ENCODE assay signal across 1 cellular context in the genomic region with DNA sequence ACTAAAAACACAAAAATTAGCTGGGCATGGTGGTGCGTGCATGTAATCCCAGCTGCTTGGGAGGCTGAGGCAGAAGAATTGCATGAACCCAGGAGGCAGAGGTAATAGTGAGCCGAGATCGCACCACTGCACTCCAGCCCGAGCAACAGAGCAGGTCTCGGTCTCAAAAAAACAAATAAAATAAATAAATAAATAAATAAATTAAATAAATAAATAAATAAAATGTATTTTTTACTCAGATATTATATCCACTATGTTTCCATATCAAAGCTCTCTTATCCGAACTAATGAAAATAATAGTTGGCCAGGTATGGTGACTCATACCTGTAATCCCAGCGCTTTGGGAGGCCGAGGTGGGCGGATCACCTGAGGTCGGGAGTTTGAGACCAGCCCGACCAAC.
TF ChIP-seq lines count a peak whose summit lies in the region.

No MANE protein-coding gene starts in this region.

TF ChIP-seq in HEK293, 187 proteins besides CTCF, POLR2A, EP300 and RAD21 (continued from another document):
- TF ChIP-seq, protein P1, sequence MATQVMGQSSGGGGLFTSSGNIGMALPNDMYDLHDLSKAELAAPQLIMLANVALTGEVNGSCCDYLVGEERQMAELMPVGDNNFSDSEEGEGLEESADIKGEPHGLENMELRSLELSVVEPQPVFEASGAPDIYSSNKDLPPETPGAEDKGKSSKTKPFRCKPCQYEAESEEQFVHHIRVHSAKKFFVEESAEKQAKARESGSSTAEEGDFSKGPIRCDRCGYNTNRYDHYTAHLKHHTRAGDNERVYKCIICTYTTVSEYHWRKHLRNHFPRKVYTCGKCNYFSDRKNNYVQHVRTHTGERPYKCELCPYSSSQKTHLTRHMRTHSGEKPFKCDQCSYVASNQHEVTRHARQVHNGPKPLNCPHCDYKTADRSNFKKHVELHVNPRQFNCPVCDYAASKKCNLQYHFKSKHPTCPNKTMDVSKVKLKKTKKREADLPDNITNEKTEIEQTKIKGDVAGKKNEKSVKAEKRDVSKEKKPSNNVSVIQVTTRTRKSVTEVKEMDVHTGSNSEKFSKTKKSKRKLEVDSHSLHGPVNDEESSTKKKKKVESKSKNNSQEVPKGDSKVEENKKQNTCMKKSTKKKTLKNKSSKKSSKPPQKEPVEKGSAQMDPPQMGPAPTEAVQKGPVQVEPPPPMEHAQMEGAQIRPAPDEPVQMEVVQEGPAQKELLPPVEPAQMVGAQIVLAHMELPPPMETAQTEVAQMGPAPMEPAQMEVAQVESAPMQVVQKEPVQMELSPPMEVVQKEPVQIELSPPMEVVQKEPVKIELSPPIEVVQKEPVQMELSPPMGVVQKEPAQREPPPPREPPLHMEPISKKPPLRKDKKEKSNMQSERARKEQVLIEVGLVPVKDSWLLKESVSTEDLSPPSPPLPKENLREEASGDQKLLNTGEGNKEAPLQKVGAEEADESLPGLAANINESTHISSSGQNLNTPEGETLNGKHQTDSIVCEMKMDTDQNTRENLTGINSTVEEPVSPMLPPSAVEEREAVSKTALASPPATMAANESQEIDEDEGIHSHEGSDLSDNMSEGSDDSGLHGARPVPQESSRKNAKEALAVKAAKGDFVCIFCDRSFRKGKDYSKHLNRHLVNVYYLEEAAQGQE (tag by site-specific recombination; IDR thresholded peaks at IDR 0.05) = 0 out of 2 replicates have a peak, but pooled peaks have one; percentile 29
- peak; percentile 47; the same call in 1 of the 2 replicates for TF ChIP-seq ZBTB8A (tag by site-specific recombination; IDR thresholded peaks at IDR 0.05)
- TF ChIP-seq ZNF433 (tag by site-specific recombination; IDR thresholded peaks at IDR 0.05; ENCODE audit: low read depth) = 0 out of 2 replicates have a peak, but pooled peaks have one; percentile 13
- TF ChIP-seq ZNF555 (tag by site-specific recombination; conservative IDR thresholded peaks at IDR 0.05) = peak; percentile 46
- TF ChIP-seq ZNF426 (tag by site-specific recombination; IDR thresholded peaks at IDR 0.05) = peak; percentile 68
- TF ChIP-seq, protein P2, sequence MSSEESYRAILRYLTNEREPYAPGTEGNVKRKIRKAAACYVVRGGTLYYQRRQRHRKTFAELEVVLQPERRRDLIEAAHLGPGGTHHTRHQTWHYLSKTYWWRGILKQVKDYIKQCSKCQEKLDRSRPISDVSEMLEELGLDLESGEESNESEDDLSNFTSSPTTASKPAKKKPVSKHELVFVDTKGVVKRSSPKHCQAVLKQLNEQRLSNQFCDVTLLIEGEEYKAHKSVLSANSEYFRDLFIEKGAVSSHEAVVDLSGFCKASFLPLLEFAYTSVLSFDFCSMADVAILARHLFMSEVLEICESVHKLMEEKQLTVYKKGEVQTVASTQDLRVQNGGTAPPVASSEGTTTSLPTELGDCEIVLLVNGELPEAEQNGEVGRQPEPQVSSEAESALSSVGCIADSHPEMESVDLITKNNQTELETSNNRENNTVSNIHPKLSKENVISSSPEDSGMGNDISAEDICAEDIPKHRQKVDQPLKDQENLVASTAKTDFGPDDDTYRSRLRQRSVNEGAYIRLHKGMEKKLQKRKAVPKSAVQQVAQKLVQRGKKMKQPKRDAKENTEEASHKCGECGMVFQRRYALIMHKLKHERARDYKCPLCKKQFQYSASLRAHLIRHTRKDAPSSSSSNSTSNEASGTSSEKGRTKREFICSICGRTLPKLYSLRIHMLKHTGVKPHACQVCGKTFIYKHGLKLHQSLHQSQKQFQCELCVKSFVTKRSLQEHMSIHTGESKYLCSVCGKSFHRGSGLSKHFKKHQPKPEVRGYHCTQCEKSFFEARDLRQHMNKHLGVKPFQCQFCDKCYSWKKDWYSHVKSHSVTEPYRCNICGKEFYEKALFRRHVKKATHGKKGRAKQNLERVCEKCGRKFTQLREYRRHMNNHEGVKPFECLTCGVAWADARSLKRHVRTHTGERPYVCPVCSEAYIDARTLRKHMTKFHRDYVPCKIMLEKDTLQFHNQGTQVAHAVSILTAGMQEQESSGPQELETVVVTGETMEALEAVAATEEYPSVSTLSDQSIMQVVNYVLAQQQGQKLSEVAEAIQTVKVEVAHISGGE (tag by site-specific recombination; conservative IDR thresholded peaks at IDR 0.05; ENCODE audit: low read depth) = peak; percentile 55; the same call in 1 of the 2 replicates
- TF ChIP-seq ZNF140 (tag by site-specific recombination; IDR thresholded peaks at IDR 0.05) = peak; percentile 36; the same call in 1 of the 2 replicates
- TF ChIP-seq, protein P3, sequence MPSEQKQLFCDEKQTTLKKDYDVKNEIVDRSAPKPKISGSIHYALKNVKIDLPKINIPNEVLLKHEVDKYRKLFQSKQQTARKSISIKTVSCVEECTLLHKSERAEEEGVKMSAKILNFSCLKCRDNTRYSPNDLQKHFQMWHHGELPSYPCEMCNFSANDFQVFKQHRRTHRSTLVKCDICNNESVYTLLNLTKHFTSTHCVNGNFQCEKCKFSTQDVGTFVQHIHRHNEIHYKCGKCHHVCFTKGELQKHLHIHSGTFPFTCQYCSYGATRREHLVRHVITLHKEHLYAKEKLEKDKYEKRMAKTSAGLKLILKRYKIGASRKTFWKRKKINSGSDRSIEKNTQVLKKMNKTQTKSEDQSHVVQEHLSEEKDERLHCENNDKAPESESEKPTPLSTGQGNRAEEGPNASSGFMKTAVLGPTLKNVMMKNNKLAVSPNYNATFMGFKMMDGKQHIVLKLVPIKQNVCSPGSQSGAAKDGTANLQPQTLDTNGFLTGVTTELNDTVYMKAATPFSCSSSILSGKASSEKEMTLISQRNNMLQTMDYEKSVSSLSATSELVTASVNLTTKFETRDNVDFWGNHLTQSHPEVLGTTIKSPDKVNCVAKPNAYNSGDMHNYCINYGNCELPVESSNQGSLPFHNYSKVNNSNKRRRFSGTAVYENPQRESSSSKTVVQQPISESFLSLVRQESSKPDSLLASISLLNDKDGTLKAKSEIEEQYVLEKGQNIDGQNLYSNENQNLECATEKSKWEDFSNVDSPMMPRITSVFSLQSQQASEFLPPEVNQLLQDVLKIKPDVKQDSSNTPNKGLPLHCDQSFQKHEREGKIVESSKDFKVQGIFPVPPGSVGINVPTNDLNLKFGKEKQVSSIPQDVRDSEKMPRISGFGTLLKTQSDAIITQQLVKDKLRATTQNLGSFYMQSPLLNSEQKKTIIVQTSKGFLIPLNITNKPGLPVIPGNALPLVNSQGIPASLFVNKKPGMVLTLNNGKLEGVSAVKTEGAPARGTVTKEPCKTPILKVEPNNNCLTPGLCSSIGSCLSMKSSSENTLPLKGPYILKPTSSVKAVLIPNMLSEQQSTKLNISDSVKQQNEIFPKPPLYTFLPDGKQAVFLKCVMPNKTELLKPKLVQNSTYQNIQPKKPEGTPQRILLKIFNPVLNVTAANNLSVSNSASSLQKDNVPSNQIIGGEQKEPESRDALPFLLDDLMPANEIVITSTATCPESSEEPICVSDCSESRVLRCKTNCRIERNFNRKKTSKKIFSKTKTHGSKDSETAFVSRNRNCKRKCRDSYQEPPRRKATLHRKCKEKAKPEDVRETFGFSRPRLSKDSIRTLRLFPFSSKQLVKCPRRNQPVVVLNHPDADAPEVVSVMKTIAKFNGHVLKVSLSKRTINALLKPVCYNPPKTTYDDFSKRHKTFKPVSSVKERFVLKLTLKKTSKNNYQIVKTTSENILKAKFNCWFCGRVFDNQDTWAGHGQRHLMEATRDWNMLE (tag by site-specific recombination; conservative IDR thresholded peaks at IDR 0.05; ENCODE audit: low read depth) = peak; percentile 78
- TF ChIP-seq ZNF664 (tag by site-specific recombination; IDR thresholded peaks at IDR 0.05) = 0 out of 2 replicates have a peak, but pooled peaks have one; percentile 27
